In the genomic region with DNA sequence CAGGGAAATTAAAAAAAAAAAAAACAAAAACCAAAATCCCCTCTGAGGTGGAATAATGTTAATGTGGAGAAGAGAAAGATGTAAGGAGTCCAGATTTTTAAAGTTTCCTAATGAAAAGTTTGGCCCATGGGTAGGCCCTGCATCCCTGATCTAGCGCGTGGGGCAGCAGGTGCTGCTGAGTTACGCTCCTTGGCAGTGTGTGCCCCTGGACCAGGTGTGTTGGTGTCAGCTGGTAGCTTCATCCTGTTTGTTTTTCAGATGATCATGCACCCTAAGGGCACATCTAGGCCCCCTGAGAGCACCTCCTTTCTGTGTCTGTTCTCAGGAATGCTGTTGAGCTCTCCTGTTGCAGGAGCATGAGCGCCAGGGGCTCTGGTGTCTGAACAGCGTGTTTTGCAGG, we compare ENCODE assay signal across 23 cellular contexts. TPM values are rescaled to one million over a fixed set of nuclear protein-coding genes. Genes with fewer than 3 reads are reported as not detected.
DNase-seq lines count a peak whose midpoint lies in the region; ATAC-seq and TF ChIP-seq lines count a peak whose summit lies in the region.
"Had no signal": no experiment of that assay in that cellular context is flagged by ENCODE, and none has a peak within 500 bp of the region (broad histone marks: within the 10 kb centered on the region; RNA-seq: fewer than 3 reads in every experiment).

No MANE protein-coding gene starts in this region.

- TF ChIP-seq CTCF in H9 (conservative IDR thresholded peaks at IDR 0.05) = no peak
- no peak for TF ChIP-seq CTCF in mucosa of descending colon (IDR thresholded peaks at IDR 0.05)
- TF ChIP-seq CTCF in GM10248 (IDR thresholded peaks at IDR 0.05; ENCODE audit: control extremely low read depth, extremely low read depth, low read depth, missing control alignments) = no peak

- H2AFZ ChIP-seq in H9 (ENCODE audit: low read length) = no peak overlapping the region
- H2AFZ ChIP-seq: PC-9 had no signal

- H3K4me1 ChIP-seq in H9 (ENCODE audit: insufficient read depth, low read length) (peaks cover 2% of the 10 kb centered on the region; the same call in 1 of the 2 replicates), mucosa of descending colon (ENCODE audit: low read depth) (peaks cover 14% of the 10 kb centered on the region)

- H3K56ac ChIP-seq in H9 (ENCODE audit: insufficient read length, low read depth, low read length) = no peak overlapping the region

- no peak overlapping the region for H3K4me3 Mint-ChIP-seq in activated T-cell treated with anti-CD3 and anti-CD28 coated beads, Interleukin-2, amount 50 U/mL, for 72 hours
- no peak overlapping the region for H3K4me3 Mint-ChIP-seq in H9
- H3K4me3 Mint-ChIP-seq in central memory CD8-positive, alpha-beta T cell = peak overlapping the region; percentile 78
- H3K4me3 Mint-ChIP-seq: CD8-positive, alpha-beta T cell had no signal

- no peak overlapping the region for H2BK12ac ChIP-seq in H9 (ENCODE audit: insufficient read length, low read depth, low read length)

- no peaks in the 10 kb centered on the region for H3K23me2 ChIP-seq in H9 (ENCODE audit: insufficient read length, low read depth, low read length, poor library complexity, severe bottlenecking)

- H3K23ac ChIP-seq in H9 (ENCODE audit: insufficient read length, low read depth, low read length) = no peak overlapping the region

- peaks cover 15 to 28% of the 10 kb centered on the region in 2 donors for H3K36me3 Mint-ChIP-seq in activated T-cell treated with anti-CD3 and anti-CD28 coated beads, Interleukin-2, amount 50 U/mL, for 72 hours (ENCODE audit: insufficient read depth in 2 of 2)
- H3K36me3 Mint-ChIP-seq in H9 (ENCODE audit: insufficient read depth in 1 of 3, low read depth in 3 of 3) = peaks cover 55 to 79% (median 75%) of the 10 kb centered on the region in 3 experiments; a peak in 6 of 7 replicates
- H3K36me3 Mint-ChIP-seq in central memory CD8-positive, alpha-beta T cell (ENCODE audit: insufficient read depth) = peaks cover 44% of the 10 kb centered on the region

- ATAC-seq in activated T-cell treated with anti-CD3 and anti-CD28 coated beads, Interleukin-2, amount 50 U/mL, for 72 hours (replicated peaks in 1 of 2) = no peak
- ATAC-seq in central memory CD8-positive, alpha-beta T cell (replicated peaks; ENCODE audit: extremely low read depth, poor library complexity, severe bottlenecking) = no peak
- ATAC-seq in mucosa of descending colon = no peak
- ATAC-seq in SK-N-SH treated with all-trans-retinoic acid at 6 μM for 48 hours = no peak

- no peak overlapping the region for H2BK5ac ChIP-seq in H9 (ENCODE audit: insufficient read length, low read length)

- WGBS in H9 (ENCODE audit: extremely low coverage, insufficient read length, low lambda C conversion rate) = no CpG with 5 or more reads among the region's 5 CpGs

- H3K18ac ChIP-seq in H9 (ENCODE audit: insufficient read length, low read depth, low read length) = no peak overlapping the region

- no peak overlapping the region for H3K4ac ChIP-seq in H9 (ENCODE audit: low read depth, low read length)

- H2BK120ac ChIP-seq in H9 (ENCODE audit: low read depth, low read length, poor library complexity, severe bottlenecking) = no peak overlapping the region

- no peak overlapping the region for H3K9ac ChIP-seq in H9 (ENCODE audit: extremely low read depth, insufficient read length, low read length)

- CTCF ChIA-PET in GM10248 (lab: Yijun Ruan, JAX) = no interaction called here

- no peak overlapping the region for H3K4me2 ChIP-seq in H9 (ENCODE audit: insufficient read depth, insufficient read length, low read length)
- H3K4me2 ChIP-seq: PC-9 had no signal

- no peak overlapping the region for H3K27ac ChIP-seq in H9 (ENCODE audit: insufficient read length, low read depth, low read length)
- H3K27ac ChIP-seq: PC-9, RWPE1 had no signal

- H3K36me3 ChIP-seq in mucosa of descending colon (ENCODE audit: low read depth) = peaks cover 15% of the 10 kb centered on the region

- H3K79me2 ChIP-seq in H9 (ENCODE audit: insufficient read depth, low read length) = peaks cover 22% of the 10 kb centered on the region

- no peaks in the 10 kb centered on the region for H3K9me3 ChIP-seq in H9 (ENCODE audit: control insufficient read depth, low read depth, low read length)
- no peaks in the 10 kb centered on the region for H3K9me3 ChIP-seq in mucosa of descending colon

- H3K27me3 ChIP-seq in H9 (ENCODE audit: insufficient read depth, low read length) = no peaks in the 10 kb centered on the region

- no peak overlapping the region for H4K5ac ChIP-seq in H9 (ENCODE audit: insufficient read length, low read depth, low read length)

- peaks cover 14% of the 10 kb centered on the region for H3K79me1 ChIP-seq in H9 (ENCODE audit: insufficient read depth, low read depth, low read length, poor library complexity, severe bottlenecking)

- no peak overlapping the region for H4K8ac ChIP-seq in H9 (replicated peaks; ENCODE audit: insufficient read length, low read depth, low read length)

- no peaks in the 10 kb centered on the region for H3K9me3 Mint-ChIP-seq in activated T-cell treated with anti-CD3 and anti-CD28 coated beads, Interleukin-2, amount 50 U/mL, for 72 hours
- H3K9me3 Mint-ChIP-seq in H9 = no peaks in the 10 kb centered on the region
- no peaks in the 10 kb centered on the region for H3K9me3 Mint-ChIP-seq in central memory CD8-positive, alpha-beta T cell
- H3K9me3 Mint-ChIP-seq: CD8-positive, alpha-beta T cell had no signal

- H2BK20ac ChIP-seq in H9 (ENCODE audit: low read depth, low read length, poor library complexity, severe bottlenecking) = no peak overlapping the region

- H3K14ac ChIP-seq in H9 (ENCODE audit: insufficient read depth, low read length) = no peak overlapping the region

- intact Hi-C loops in mucosa of descending colon (cut with DNase I, micrococcal nuclease) = no loop called here

- H2AK5ac ChIP-seq in H9 (ENCODE audit: insufficient read length, low read length) = no peak overlapping the region

- peaks cover 6% of the 10 kb centered on the region for H4K20me1 ChIP-seq in H9 (ENCODE audit: control insufficient read depth, insufficient read depth, insufficient read length)

- no peak for DNase-seq in activated T-cell treated with anti-CD3 and anti-CD28 coated beads, Interleukin-2, amount 50 U/mL, for 72 hours
- no peak for DNase-seq in activated T-cell treated with anti-CD3 and anti-CD28 coated beads, Interleukin-2, amount 50 U/mL, for 48 hours
- DNase-seq in H9 = no peak
- no peak for DNase-seq in central memory CD8-positive, alpha-beta T cell (ENCODE audit: low spot score in 2 of 2)
- peak in 2 of 3 donors; percentile 2 to 6 for DNase-seq in mucosa of descending colon
- no peak for DNase-seq in GM10248 (ENCODE audit: extremely low spot score)
- no peak for DNase-seq in kidney glomerular epithelial cell (lab: John Stamatoyannopoulos, UW)
- DNase-seq: AML-193; C1 segment of cervical spinal cord; Calu3; CD8-positive, alpha-beta T cell; DMS153; GOT3; MM.1S; NCI-H1092 treated with DMSO at 0.1 percent for 48 hours; NCI-H2029 treated with DMSO at 0.1 percent for 48 hours; NCI-H226; NCI-H510A treated with DMSO at 0.1 percent for 48 hours; NCI-H748 treated with DMSO at 0.1 percent for 48 hours; PC-9; SIG-M5 had no signal

- no peak overlapping the region for H2BK15ac ChIP-seq in H9 (ENCODE audit: low read depth, low read length)

- H3K4me1 Mint-ChIP-seq in activated T-cell treated with anti-CD3 and anti-CD28 coated beads, Interleukin-2, amount 50 U/mL, for 72 hours (ENCODE audit: low read depth) = peaks cover 53% of the 10 kb centered on the region
- H3K4me1 Mint-ChIP-seq in H9 = peaks cover 29 to 35% of the 10 kb centered on the region in 2 experiments
- H3K4me1 Mint-ChIP-seq in central memory CD8-positive, alpha-beta T cell = peaks cover 94% of the 10 kb centered on the region

- H4K91ac ChIP-seq in H9 (ENCODE audit: insufficient read length, low read depth, low read length) = no peak overlapping the region

- no peak overlapping the region for H3K4me3 ChIP-seq in mucosa of descending colon
- H3K4me3 ChIP-seq: PC-9 had no signal

- peak overlapping the region; percentile 74 for H3K27ac Mint-ChIP-seq in activated T-cell treated with anti-CD3 and anti-CD28 coated beads, Interleukin-2, amount 50 U/mL, for 72 hours
- peak overlapping the region in 2 of 3 experiments; percentile 54 to 86; a peak in 1 of 7 replicates for H3K27ac Mint-ChIP-seq in H9
- no peak overlapping the region for H3K27ac Mint-ChIP-seq in central memory CD8-positive, alpha-beta T cell (ENCODE audit: low read depth)

- no peaks in the 10 kb centered on the region for H3K27me3 Mint-ChIP-seq in activated T-cell treated with anti-CD3 and anti-CD28 coated beads, Interleukin-2, amount 50 U/mL, for 72 hours (ENCODE audit: low read depth)
- H3K27me3 Mint-ChIP-seq in H9 (ENCODE audit: low read depth) = no peaks in the 10 kb centered on the region
- no peaks in the 10 kb centered on the region for H3K27me3 Mint-ChIP-seq in central memory CD8-positive, alpha-beta T cell

- POLR2A ChIA-PET in GM10248 (lab: Yijun Ruan, JAX) = no interaction called here

- H3T11ph ChIP-seq in H9 (ENCODE audit: low read length) = no peak overlapping the region

RNA-seq across cellular contexts. Expression of a gene that starts 6.7 kb away (rescaled TPM):
- total RNA-seq in activated T-cell treated with anti-CD3 and anti-CD28 coated beads, Interleukin-2, amount 50 U/mL, for 72 hours = 10 to 100 TPM; 44.2 to 46.6 TPM
- total RNA-seq in H9 (2021) (71.2 and 74.5 TPM in 2 replicates), mucosa of descending colon (10 to 100 TPM; 39.0 to 48.8 (median 48.4) TPM)

RNA-seq across cellular contexts. Expression of a gene that starts 29.1 kb away (rescaled TPM):
- total RNA-seq in activated T-cell treated with anti-CD3 and anti-CD28 coated beads, Interleukin-2, amount 50 U/mL, for 72 hours = 100 to 1,000 TPM; 194 to 256 TPM
- total RNA-seq in H9 (2021) (522 and 531 TPM in 2 replicates), mucosa of descending colon (100 to 1,000 TPM in 1 of 3 donors, 10 to 100 TPM in 2; 58.4 to 102 (median 66.0) TPM)

RNA-seq across cellular contexts. Expression of a gene that starts 30.3 kb away (rescaled TPM):
- 10 to 100 TPM; 55.6 to 56.8 TPM for total RNA-seq in activated T-cell treated with anti-CD3 and anti-CD28 coated beads, Interleukin-2, amount 50 U/mL, for 72 hours
- total RNA-seq in H9 (2021) (58.2 and 65.0 TPM in 2 replicates), mucosa of descending colon (10 to 100 TPM; 34.4 to 50.0 (median 37.6) TPM)

RNA-seq across cellular contexts. Expression of a gene that starts 44.8 kb away (rescaled TPM):
- 10 to 100 TPM; 41.6 to 47.6 TPM for total RNA-seq in activated T-cell treated with anti-CD3 and anti-CD28 coated beads, Interleukin-2, amount 50 U/mL, for 72 hours
- total RNA-seq in H9 (2021) = 47.3 and 51.7 TPM in 2 replicates
- 10 to 100 TPM; 27.7 to 53.0 (median 42.2) TPM for total RNA-seq in mucosa of descending colon

Comparison
In these comparisons a context has a peak if more than half of its experiments do, and no peak if none do; other contexts are left out.
1. DNase-seq: peak in mucosa of descending colon (2 of 3); none in activated T-cell treated with anti-CD3 and anti-CD28 coated beads, Interleukin-2, amount 50 U/mL, for 72 hours (0 of 2), activated T-cell treated with anti-CD3 and anti-CD28 coated beads, Interleukin-2, amount 50 U/mL, for 48 hours (0 of 2), H9 (single experiment), central memory CD8-positive, alpha-beta T cell (0 of 2), GM10248 (single experiment) and kidney glomerular epithelial cell (single experiment).